Comparison of ENCODE assay signal across 17 cellular contexts in genomic region chr2:16093639-16094447, GRCh38.
A peak's percentile ranks its signal among the peaks of the same experiment; 100 is the strongest.
DNase-seq lines count a peak whose midpoint lies in the region; TF ChIP-seq lines count a peak whose summit lies in the region.
"Had no signal": no experiment of that assay in that cellular context is flagged by ENCODE, and none has a peak within 500 bp of the region (broad histone marks: within the 10 kb centered on the region; RNA-seq: fewer than 3 reads in every experiment).

No MANE protein-coding gene starts in this region.

- no peak overlapping the region for H3K18ac ChIP-seq in mesendoderm (ENCODE audit: low read length)

- H4K8ac ChIP-seq in mesendoderm (ENCODE audit: low read depth, low read length), result no peak overlapping the region

- TF ChIP-seq EP300 in tibial nerve (IDR thresholded peaks at IDR 0.05), result no peak

- no peak for TF ChIP-seq POLR2A in tibial nerve (IDR thresholded peaks at IDR 0.05)

- no CpG with 5 or more reads among the region's 16 CpGs for WGBS in mesendoderm (ENCODE audit: extremely low coverage, insufficient coverage, low lambda C conversion rate)
- 57 to 64% methylated on average over 16 of the region's 16 CpGs for WGBS in tibial nerve, 2 donors

- no peaks in the 10 kb centered on the region for H3K79me2 ChIP-seq in mesendoderm (ENCODE audit: control insufficient read depth, insufficient read depth, low read length)

- H3K79me1 ChIP-seq in mesendoderm (ENCODE audit: low read length), result no peaks in the 10 kb centered on the region

- DNase-seq in BE2C (no peak), G401 (ENCODE audit: low spot score) (peak; percentile 91), cerebellar nuclear complex (lab: John Stamatoyannopoulos, UW) (peak; percentile 29), mesendoderm (peak; percentile 71), islet precursor cell (no peak), tibial nerve (ENCODE audit: low spot score in 2 of 2) (no peak), HUDEP-2 (lab: John Stamatoyannopoulos, UW; ENCODE audit: unreplicated experiment in 76 of 76) (no peak)
- no peak for DNase-seq in stimulated activated CD4-positive, alpha-beta T cell treated with anti-CD3 and anti-CD28 coated beads, Interleukin-4, amount 100 ng/mL, for 1 hour
- DNase-seq: activated CD4-positive, alpha-beta T cell treated with anti-CD3 and anti-CD28 coated beads, Interleukin-2, amount 50 U/mL, for 1 hour; activated gamma-delta T cell treated with Interleukin-2 at 50 U/mL for 16 hours; amygdala; effector memory CD8-positive, alpha-beta T cell; KBM-7; NCI-H774; occipital lobe; sigmoid colon had no signal

- peak overlapping the region; percentile 27 for H2AK5ac ChIP-seq in mesendoderm (ENCODE audit: low read length)

- peak overlapping the region; percentile 23 for H2BK5ac ChIP-seq in mesendoderm (ENCODE audit: low read length)

- no peak overlapping the region for H3K9ac ChIP-seq in mesendoderm (ENCODE audit: low read length)

- H3K4ac ChIP-seq in mesendoderm (ENCODE audit: low read depth, low read length), result no peak overlapping the region

- H3K4me2 ChIP-seq in mesendoderm (ENCODE audit: low read length), result no peak overlapping the region

- no peak overlapping the region for H3K27ac ChIP-seq in mesendoderm (ENCODE audit: low read depth, low read length)
- H3K27ac ChIP-seq in tibial nerve, result peak overlapping the region in 1 of 4 donors; percentile 45
- H3K27ac ChIP-seq: HL-60, sigmoid colon had no signal

- peaks cover 20% of the 10 kb centered on the region for H3K9me3 ChIP-seq in BE2C
- H3K9me3 ChIP-seq in tibial nerve, result no peaks in the 10 kb centered on the region
- H3K9me3 ChIP-seq: sigmoid colon had no signal

- in situ Hi-C loops in G401 (cut with HindIII; ENCODE audit: low sequenced_read_pairs), result no loop called here

- no peak overlapping the region for H2BK15ac ChIP-seq in mesendoderm (replicated peaks; ENCODE audit: low read depth)

- H3K4me1 ChIP-seq in BE2C (peaks cover 35% of the 10 kb centered on the region), mesendoderm (ENCODE audit: control insufficient read depth, low read depth, low read length) (peaks cover 4% of the 10 kb centered on the region), tibial nerve (no peaks in the 10 kb centered on the region)
- H3K4me1 ChIP-seq: sigmoid colon had no signal

- H3K36me3 ChIP-seq in BE2C (no peaks in the 10 kb centered on the region), mesendoderm (ENCODE audit: control insufficient read depth, insufficient read depth, low read length) (no peaks in the 10 kb centered on the region), tibial nerve (no peaks in the 10 kb centered on the region)
- H3K36me3 ChIP-seq: sigmoid colon had no signal

- no peak overlapping the region for H4K5ac ChIP-seq in mesendoderm (ENCODE audit: low read length)

- no peak overlapping the region for H3K23ac ChIP-seq in mesendoderm (ENCODE audit: low read length)

- H3K56ac ChIP-seq in mesendoderm (ENCODE audit: low read length), result no peak overlapping the region

- TF ChIP-seq CTCF in BE2C (IDR thresholded peaks at IDR 0.05; ENCODE audit: low read depth, low read length) (no peak), tibial nerve (IDR thresholded peaks at IDR 0.05) (no peak)

- H3K27me3 ChIP-seq in BE2C (no peaks in the 10 kb centered on the region), mesendoderm (ENCODE audit: insufficient read depth, low read length, poor library complexity) (no peaks in the 10 kb centered on the region), tibial nerve (no peaks in the 10 kb centered on the region)
- H3K27me3 ChIP-seq: sigmoid colon had no signal

- no peak overlapping the region for H2BK120ac ChIP-seq in mesendoderm (ENCODE audit: low read depth, low read length)

- H3K4me3 ChIP-seq in BE2C (ENCODE audit: low read depth, low read length) (peak overlapping the region; percentile 0), mesendoderm (ENCODE audit: low read length) (no peak overlapping the region), tibial nerve (no peak overlapping the region)
- H3K4me3 ChIP-seq: sigmoid colon had no signal

Comparison
In these comparisons a context has a peak if more than half of its experiments do, and no peak if none do; other contexts are left out.
1. DNase-seq: peak in G401 (single experiment), cerebellar nuclear complex (2 of 2) and mesendoderm (single experiment); none in BE2C (single experiment), islet precursor cell (single experiment), tibial nerve (0 of 2), HUDEP-2 (0 of 76) and stimulated activated CD4-positive, alpha-beta T cell treated with anti-CD3 and anti-CD28 coated beads, Interleukin-4, amount 100 ng/mL, for 1 hour (single experiment).